Comparison of ENCODE assay signal across 11 cellular contexts in genomic region chr5:143142596-143143435, GRCh38.
A peak's percentile ranks its signal among the peaks of the same experiment; 100 is the strongest.
DNase-seq lines count a peak whose midpoint lies in the region; FAIRE-seq and TF ChIP-seq lines count a peak whose summit lies in the region.
"Had no signal": no experiment of that assay in that cellular context is flagged by ENCODE, and none has a peak within 500 bp of the region (broad histone marks: within the 10 kb centered on the region; RNA-seq: fewer than 3 reads in every experiment).

No MANE protein-coding gene starts in this region.

- H3K4me2 ChIP-seq in keratinocyte (ENCODE audit: control insufficient read depth, extremely low read depth, insufficient read depth, low read depth, low read length), result peak overlapping the region; percentile 76

- peak overlapping the region in 2 of 3 experiments; percentile 30 to 34 for H3K4me3 ChIP-seq in keratinocyte (ENCODE audit: control insufficient read depth in 2 of 3, extremely low read depth in 1 of 3, insufficient read depth in 2 of 3, low read depth in 1 of 3, low read length in 3 of 3)
- H3K4me3 ChIP-seq: GM12878 had no signal

- H3K36me3 ChIP-seq in keratinocyte (ENCODE audit: control insufficient read depth in 2 of 2, extremely low read depth in 1 of 2, insufficient read depth in 2 of 2, low read length in 2 of 2), result peaks cover 0 to 1% of the 10 kb centered on the region in 2 experiments

- no peaks in the 10 kb centered on the region for H3K27me3 ChIP-seq in keratinocyte (ENCODE audit: control insufficient read depth, extremely low read depth, insufficient read depth, low read length)

- H3K79me2 ChIP-seq in keratinocyte (ENCODE audit: control insufficient read depth, insufficient read depth, low read length), result no peaks in the 10 kb centered on the region

- TF ChIP-seq CTCF in keratinocyte (optimal IDR thresholded peaks at IDR 0.05 in 1 of 3, IDR thresholded peaks at IDR 0.05 in 1 of 3, conservative IDR thresholded peaks at IDR 0.05 in 1 of 3; ENCODE audit: extremely low read depth in 1 of 3, insufficient read depth in 2 of 3, low read length in 3 of 3), result no peak

- H3K9me1 ChIP-seq in keratinocyte (ENCODE audit: control insufficient read depth, extremely low read depth, insufficient read depth, low read length), result no peaks in the 10 kb centered on the region

- peaks cover 36% of the 10 kb centered on the region for H3K4me1 ChIP-seq in keratinocyte (ENCODE audit: control insufficient read depth, extremely low read depth, insufficient read depth, low read length)

- H3K9ac ChIP-seq in keratinocyte (ENCODE audit: control insufficient read depth, extremely low read depth, insufficient read depth, low read length), result peak overlapping the region; percentile 57

- H4K20me1 ChIP-seq in keratinocyte (ENCODE audit: control insufficient read depth, extremely low read depth, insufficient read depth, low read length), result no peaks in the 10 kb centered on the region

- no peaks in the 10 kb centered on the region for H3K9me3 ChIP-seq in keratinocyte (ENCODE audit: control insufficient read depth, low read depth, low read length)

- DNase-seq in DMS153 (lab: John Stamatoyannopoulos, UW), result peak; percentile 63
- DNase-seq in DMS153 treated with DMSO at 0.1 percent for 48 hours (lab: John Stamatoyannopoulos, UW; ENCODE audit: unreplicated experiment), result no peak
- DNase-seq in astrocyte of the hippocampus (ENCODE audit: low read depth, low spot score), result peak; percentile 64
- no peak for DNase-seq in keratinocyte (ENCODE audit: low read depth, low spot score)
- peak; percentile 72 for DNase-seq in ureter (ENCODE audit: low spot score)
- DNase-seq in central memory CD4-positive, alpha-beta T cell, result no peak
- DNase-seq in dermis blood vessel endothelial cell, result no peak
- DNase-seq in NK-92 treated with Interleukin-12 subunit alpha and Interleukin-12 subunit beta, amount 100 ng/mL, for 24 hours (lab: John Stamatoyannopoulos, UW), result no peak

- H3K27ac ChIP-seq in keratinocyte (ENCODE audit: control insufficient read depth, insufficient read depth, low read length), result peak overlapping the region; percentile 92
- H3K27ac ChIP-seq: 22Rv1 had no signal

- peak; percentile 84 for FAIRE-seq in keratinocyte (lab: Jason Lieb, UNC)
- FAIRE-seq: frontal cortex, GM12878 had no signal

- H2AFZ ChIP-seq in keratinocyte (ENCODE audit: control insufficient read depth, low read length), result peak overlapping the region; percentile 68

- dilution Hi-C loops in keratinocyte (cut with MboI; ENCODE audit: extremely low pct_ligation_motif_present, low sequenced_read_pairs), result no loop called here

Comparison
In these comparisons a context has a peak if more than half of its experiments do, and no peak if none do; other contexts are left out.
1. DNase-seq: peak in DMS153 (single experiment), astrocyte of the hippocampus (single experiment) and ureter (single experiment); none in DMS153 treated with DMSO at 0.1 percent for 48 hours (single experiment), keratinocyte (single experiment), central memory CD4-positive, alpha-beta T cell (single experiment), dermis blood vessel endothelial cell (single experiment) and NK-92 treated with Interleukin-12 subunit alpha and Interleukin-12 subunit beta, amount 100 ng/mL, for 24 hours (single experiment).